In genomic region chr7:132367007-132367406, GRCh38 we compare ENCODE assay signal across 26 cellular contexts.
DNase-seq lines count a peak whose midpoint lies in the region; ATAC-seq, FAIRE-seq and TF ChIP-seq lines count a peak whose summit lies in the region.
"Had no signal": no experiment of that assay in that cellular context is flagged by ENCODE, and none has a peak within 500 bp of the region (broad histone marks: within the 10 kb centered on the region; RNA-seq: fewer than 3 reads in every experiment).

No MANE protein-coding gene starts in this region.

- H2AFZ ChIP-seq in HepG2 (ENCODE audit: low read length), result no peak overlapping the region

- no peak for TF ChIP-seq RAD21 in HepG2 (CRISPR knock-in tag; IDR thresholded peaks at IDR 0.05)

- H3K27ac ChIP-seq in right lobe of liver (no peak overlapping the region), HepG2 (ENCODE audit: extremely low read length, insufficient read depth, low read length) (no peak overlapping the region), small intestine (ENCODE audit: low read depth in 1 of 2, low read length in 1 of 2) (no peak overlapping the region)
- H3K27ac ChIP-seq: BLaER1 had no signal

- no peak for TF ChIP-seq CTCF in right lobe of liver (IDR thresholded peaks at IDR 0.05)
- no peak for TF ChIP-seq CTCF in HepG2 (CRISPR knock-in tag; IDR thresholded peaks at IDR 0.05)
- TF ChIP-seq CTCF in mucosa of descending colon (IDR thresholded peaks at IDR 0.05), result no peak
- no peak for TF ChIP-seq CTCF in GM10266 (IDR thresholded peaks at IDR 0.05; ENCODE audit: control insufficient read depth, insufficient read depth, low read depth, missing control alignments)

- H3K9ac ChIP-seq in HepG2 (ENCODE audit: insufficient read depth, low read depth, low read length), result no peak overlapping the region
- H3K9ac ChIP-seq: BLaER1 had no signal

- H3K9me3 ChIP-seq in right lobe of liver (no peaks in the 10 kb centered on the region), HepG2 (ENCODE audit: low read length) (no peaks in the 10 kb centered on the region), mucosa of descending colon (no peaks in the 10 kb centered on the region), small intestine (ENCODE audit: control insufficient read depth, low read depth) (no peaks in the 10 kb centered on the region)
- H3K9me3 ChIP-seq: BE2C, BLaER1 had no signal

- no peaks in the 10 kb centered on the region for H3K79me2 ChIP-seq in HepG2 (ENCODE audit: insufficient read depth, low read length)

- no peak overlapping the region for H3K4me3 ChIP-seq in right lobe of liver
- no peak overlapping the region for H3K4me3 ChIP-seq in HepG2 (replicated peaks in 1 of 3; ENCODE audit: insufficient read depth in 1 of 3, low read depth in 2 of 3, low read length in 3 of 3)
- no peak overlapping the region for H3K4me3 ChIP-seq in mucosa of descending colon
- H3K4me3 ChIP-seq in small intestine (ENCODE audit: low read depth in 1 of 2, low read length in 2 of 2), result no peak overlapping the region
- H3K4me3 ChIP-seq: BLaER1 had no signal

- TF ChIP-seq POLR2A in right lobe of liver (IDR thresholded peaks at IDR 0.05) (no peak), HepG2 (IDR thresholded peaks at IDR 0.05; ENCODE audit: insufficient read depth in 1 of 2, low read depth in 2 of 2, low read length in 2 of 2) (no peak)

- peak; percentile 61 to 92 (median 78) for ATAC-seq in right lobe of liver
- no peak for ATAC-seq in HepG2
- ATAC-seq in left colon, result peak; percentile 72
- peak; percentile 63 for ATAC-seq in mucosa of descending colon
- no peak for ATAC-seq in GM18867 (IDR thresholded peaks at IDR 0.05; ENCODE audit: unreplicated experiment)
- ATAC-seq in GM19035 (IDR thresholded peaks at IDR 0.05; ENCODE audit: unreplicated experiment), result no peak

- BruUV-seq in HepG2 (replicated peaks; lab: Mats Ljungman, UMichigan), result no TSS peak

- no peaks in the 10 kb centered on the region for H4K20me1 ChIP-seq in HepG2 (ENCODE audit: insufficient read depth, low read length)
- H4K20me1 ChIP-seq: BLaER1 had no signal

- no peaks in the 10 kb centered on the region for H3K36me3 ChIP-seq in right lobe of liver
- no peaks in the 10 kb centered on the region for H3K36me3 ChIP-seq in HepG2 (replicated peaks in 1 of 2; ENCODE audit: control insufficient read depth in 1 of 2, insufficient read depth in 2 of 2, low read length in 2 of 2)
- H3K36me3 ChIP-seq in mucosa of descending colon (ENCODE audit: low read depth), result no peaks in the 10 kb centered on the region
- H3K36me3 ChIP-seq in small intestine (ENCODE audit: control insufficient read depth in 2 of 2, insufficient read depth in 2 of 2, low read length in 2 of 2), result no peaks in the 10 kb centered on the region
- H3K36me3 ChIP-seq: BE2C, BLaER1 had no signal

- 71% methylated on average over 1 of the region's 1 CpG for WGBS in right lobe of liver (ENCODE audit: insufficient coverage, low coverage, low lambda C conversion rate, missing lambda C conversion rate)
- WGBS in HepG2 (ENCODE audit: low lambda C conversion rate), result 41% methylated on average over 1 of the region's 1 CpG
- WGBS in small intestine, 3 donors, result 91 to 100% (median 97%) methylated on average over 1 of the region's 1 CpG

- in situ Hi-C loops in HepG2 (cut with HindIII; ENCODE audit: extremely low pct_ligation_motif_present, low pct_unique_long_range_greater_than_20kb), result no loop called here

- no peak for FAIRE-seq in HepG2 (lab: Jason Lieb, UNC)
- no peak for FAIRE-seq in small intestine (lab: Jason Lieb, UNC)
- FAIRE-seq: A204.1, GM12891, GM19239 had no signal

- H3K4me1 ChIP-seq in right lobe of liver (no peaks in the 10 kb centered on the region), HepG2 (ENCODE audit: insufficient read depth, low read length) (no peaks in the 10 kb centered on the region), mucosa of descending colon (ENCODE audit: low read depth) (peaks cover 19% of the 10 kb centered on the region), small intestine (ENCODE audit: control insufficient read depth in 2 of 2, insufficient read depth in 1 of 2, low read depth in 1 of 2, low read length in 1 of 2) (peaks cover 0 to 7% of the 10 kb centered on the region in 2 donors)

- CTCF ChIA-PET in HepG2 (lab: Yijun Ruan, JAX; ENCODE audit: low intra/inter-chr PET ratio, low total read pairs), result no interaction called here

- TF ChIP-seq EP300 in HepG2 (IDR thresholded peaks at IDR 0.05; ENCODE audit: low read depth in 2 of 2, low read length in 2 of 2), result no peak
- no peak for TF ChIP-seq EP300 in HepG2 (CRISPR knock-in tag; IDR thresholded peaks at IDR 0.05; ENCODE audit: borderline replicate concordance)

- no peak overlapping the region for H3K4me2 ChIP-seq in HepG2 (ENCODE audit: low read depth, low read length)
- H3K4me2 ChIP-seq: BLaER1 had no signal

- DNase-seq in right lobe of liver (no peak), HepG2 (ENCODE audit: low spot score) (no peak), left colon (no peak), mucosa of descending colon (no peak), small intestine (peak; percentile 29), GM10266 (ENCODE audit: extremely low spot score) (no peak)
- DNase-seq: 8988T; ACHN; BE2C; C1 segment of cervical spinal cord; CD4-positive, alpha-beta memory T cell; CD4-positive, CD25-positive, alpha-beta regulatory T cell; CD8-positive, alpha-beta memory T cell; COR-L47; DMS 273 treated with DMSO at 0.1 percent for 48 hours; DMS153; DMS79; DND-41; EL; GDM1 had no signal

- intact Hi-C loops in right lobe of liver (cut with DNase I), result no loop called here
- intact Hi-C loops in HepG2 (cut with micrococcal nuclease; ENCODE audit: unreplicated experiment), result no loop called here
- intact Hi-C loops in left colon (cut with DNase I, micrococcal nuclease), result no loop called here
- intact Hi-C loops in mucosa of descending colon (cut with DNase I, micrococcal nuclease), result no loop called here

- H3K27me3 ChIP-seq in right lobe of liver, result no peaks in the 10 kb centered on the region
- H3K27me3 ChIP-seq in HepG2 (ENCODE audit: control insufficient read depth in 1 of 2, insufficient read depth in 2 of 2, low read length in 2 of 2), result peaks cover 0 to 9% of the 10 kb centered on the region in 2 experiments; a peak in 2 of 5 replicates
- no peaks in the 10 kb centered on the region for H3K27me3 ChIP-seq in small intestine (ENCODE audit: control insufficient read depth in 2 of 2, insufficient read depth in 2 of 2, low read length in 2 of 2)
- H3K27me3 ChIP-seq: BE2C, BLaER1 had no signal

- POLR2A ChIA-PET in HepG2 (lab: Yijun Ruan, JAX), result no interaction called here

TF ChIP-seq in HepG2, 621 proteins besides CTCF, POLR2A, EP300 and RAD21 (continues in another document):
- TF ChIP-seq CEBPB (IDR thresholded peaks at IDR 0.05; ENCODE audit: borderline replicate concordance, low read depth, low read length) (no peak), GPBP1L1 (CRISPR knock-in tag; IDR thresholded peaks at IDR 0.05) (no peak), ZBTB7A (CRISPR knock-in tag; IDR thresholded peaks at IDR 0.05) (no peak), SP1 (IDR thresholded peaks at IDR 0.05) (no peak), SP1 (CRISPR knock-in tag; IDR thresholded peaks at IDR 0.05) (no peak), ZNF503 (CRISPR knock-in tag; IDR thresholded peaks at IDR 0.05) (no peak), ZMYM3 (CRISPR knock-in tag; IDR thresholded peaks at IDR 0.05) (no peak), ZBTB42 (CRISPR knock-in tag; IDR thresholded peaks at IDR 0.05) (no peak)

Comparison
In these comparisons a context has a peak if more than half of its experiments do, and no peak if none do; other contexts are left out.
1. ATAC-seq: peak in right lobe of liver (4 of 4), left colon (single experiment) and mucosa of descending colon (single experiment); none in HepG2 (single experiment), GM18867 (single experiment) and GM19035 (single experiment).